Comparison of ENCODE assay signal across 9 cellular contexts in the genomic region with DNA sequence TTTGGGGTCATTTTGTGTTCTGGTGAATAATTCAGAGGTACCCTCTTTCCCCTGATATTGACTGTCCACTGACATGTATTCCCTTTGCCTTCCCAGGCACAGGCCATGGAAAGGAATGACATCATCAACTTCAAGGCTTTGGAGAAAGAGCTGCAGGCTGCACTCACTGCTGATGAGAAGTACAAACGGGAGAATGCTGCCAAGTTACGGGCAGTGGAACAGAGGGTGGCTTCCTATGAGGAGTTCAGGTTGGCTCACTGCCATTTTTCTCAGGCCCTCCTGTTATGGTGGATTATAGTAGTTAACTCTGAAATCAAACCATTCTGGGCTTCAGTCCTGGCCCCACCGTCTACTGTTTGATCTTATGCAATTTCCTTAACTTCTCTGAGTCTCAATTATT. TPM values are rescaled to one million over a fixed set of nuclear protein-coding genes. Genes with fewer than 3 reads are reported as not detected.
A peak's percentile ranks its signal among the peaks of the same experiment; 100 is the strongest.
DNase-seq lines count a peak whose midpoint lies in the region; ATAC-seq and TF ChIP-seq lines count a peak whose summit lies in the region.
"Had no signal": no experiment of that assay in that cellular context is flagged by ENCODE, and none has a peak within 500 bp of the region (broad histone marks: within the 10 kb centered on the region; RNA-seq: fewer than 3 reads in every experiment).

No MANE protein-coding gene starts in this region.

- H3K4me1 Mint-ChIP-seq in neural progenitor cell: peaks cover 22% of the 10 kb centered on the region

- H3K36me3 Mint-ChIP-seq in neural progenitor cell: no peaks in the 10 kb centered on the region

- H3K4me1 ChIP-seq in neural progenitor cell: no peaks in the 10 kb centered on the region
- peaks cover 13% of the 10 kb centered on the region for H3K4me1 ChIP-seq in colonic mucosa

- peaks cover 33% of the 10 kb centered on the region for H3K79me2 ChIP-seq in neural progenitor cell (ENCODE audit: low read depth)

- no peak overlapping the region for H3K27ac ChIP-seq in neural progenitor cell
- no peak overlapping the region for H3K27ac ChIP-seq in colonic mucosa

- peak; percentile 54 for DNase-seq in D341Med (ENCODE audit: low spot score)
- DNase-seq in NCI-H510A (lab: John Stamatoyannopoulos, UW): peak; percentile 57
- DNase-seq in cerebellum (ENCODE audit: low spot score): peak; percentile 59
- DNase-seq in neural progenitor cell (ENCODE audit: low spot score): no peak
- no peak for DNase-seq in colonic mucosa
- no peak for DNase-seq in SHP77 treated with DMSO at 0.1 percent for 48 hours (lab: John Stamatoyannopoulos, UW)

- H3F3A ChIP-seq in neural progenitor cell (ENCODE audit: low read depth): peaks cover 12% of the 10 kb centered on the region

- H3K27me3 Mint-ChIP-seq in neural progenitor cell (ENCODE audit: insufficient read depth, low read depth): no peaks in the 10 kb centered on the region

- no peaks in the 10 kb centered on the region for H3K9me3 Mint-ChIP-seq in neural progenitor cell

- no peaks in the 10 kb centered on the region for H3K9me3 ChIP-seq in neural progenitor cell (ENCODE audit: low read depth)
- no peaks in the 10 kb centered on the region for H3K9me3 ChIP-seq in colonic mucosa

- no peak for ATAC-seq in HG03378 (IDR thresholded peaks at IDR 0.05; ENCODE audit: unreplicated experiment)
- no peak for ATAC-seq in activated CD4-positive, CD25-positive, alpha-beta regulatory T cell treated with anti-CD3 and anti-CD28 coated beads, Interleukin-2, amount 50 U/mL, for 24 hours

- no peak overlapping the region for H2AFZ ChIP-seq in neural progenitor cell (replicated peaks)

- H4K20me1 ChIP-seq in neural progenitor cell (ENCODE audit: low read depth): peaks cover 6% of the 10 kb centered on the region

- intact Hi-C loops in colonic mucosa (cut with DNase I): no loop called here

- H3K36me3 ChIP-seq in neural progenitor cell (no peaks in the 10 kb centered on the region), colonic mucosa (no peaks in the 10 kb centered on the region)

- no peak overlapping the region for H3K27ac Mint-ChIP-seq in neural progenitor cell

- peak overlapping the region; percentile 96 for H3K4me3 Mint-ChIP-seq in neural progenitor cell

- no peak overlapping the region for H3K4me2 ChIP-seq in neural progenitor cell

- no peaks in the 10 kb centered on the region for H3K27me3 ChIP-seq in neural progenitor cell
- no peaks in the 10 kb centered on the region for H3K27me3 ChIP-seq in colonic mucosa

- H3K4me3 ChIP-seq in neural progenitor cell (no peak overlapping the region), colonic mucosa (no peak overlapping the region)

- no peak overlapping the region for H3K9ac ChIP-seq in neural progenitor cell
- H3K9ac ChIP-seq in colonic mucosa (ENCODE audit: low read depth in 2 of 2, low read length in 2 of 2): no peak overlapping the region

- TF ChIP-seq CTCF in neural progenitor cell (IDR thresholded peaks at IDR 0.05) (no peak), colonic mucosa (IDR thresholded peaks at IDR 0.05) (no peak)

RNA-seq across cellular contexts. Expression of a gene that starts 1.6 kb away (rescaled TPM):
- 86.7 TPM for total RNA-seq in cerebellum
- 114 and 185 TPM in 2 replicates for total RNA-seq in neural progenitor cell (ENCODE audit: low replicate concordance)
- total RNA-seq in colonic mucosa: 100 to 1,000 TPM in 1 of 2 donors, 10 to 100 TPM in 1; 74.8 to 109 TPM

RNA-seq across cellular contexts. Expression of a gene that starts 14.4 kb away (rescaled TPM):
- total RNA-seq in cerebellum (318 TPM), neural progenitor cell (ENCODE audit: low replicate concordance) (0.45 and 0.46 TPM in 2 replicates), colonic mucosa (under 1 TPM in 1 of 2 donors, not detected in 1; 0.20 TPM)
- total RNA-seq: T-helper 1 cell treated with Interleukin-12 subunit alpha and Interleukin-12 subunit beta and Interleukin-4 antibody, amounts not matched to agents 30 ng/mL and 1 ng/mL, for 36 hours had no signal

RNA-seq across cellular contexts. Expression of a gene that starts 46.7 kb away (rescaled TPM):
- total RNA-seq in cerebellum (2.5 TPM), neural progenitor cell (ENCODE audit: low replicate concordance) (15.1 and 46.0 TPM in 2 replicates), colonic mucosa (10 to 100 TPM in 1 of 2 donors, 1 to 10 TPM in 1; 5.7 to 45.5 TPM)

RNA-seq across cellular contexts. Expression of a gene that starts 53.2 kb away (rescaled TPM):
- total RNA-seq in cerebellum (1.5 TPM), neural progenitor cell (ENCODE audit: low replicate concordance) (not detected in 2 replicates), colonic mucosa (under 1 TPM in 1 of 2 donors, not detected in 1; 0.53 TPM)
- total RNA-seq: T-helper 1 cell treated with Interleukin-12 subunit alpha and Interleukin-12 subunit beta and Interleukin-4 antibody, amounts not matched to agents 30 ng/mL and 1 ng/mL, for 36 hours had no signal

Comparison
In these comparisons a context has a peak if more than half of its experiments do, and no peak if none do; other contexts are left out.
1. DNase-seq: peak in D341Med (single experiment), NCI-H510A (single experiment) and cerebellum (single experiment); none in neural progenitor cell (single experiment), colonic mucosa (single experiment) and SHP77 treated with DMSO at 0.1 percent for 48 hours (single experiment).
2. RNA of a gene that starts 14.4 kb away (total RNA-seq): 318 TPM in cerebellum (single experiment); 0.45 to 0.46 TPM in neural progenitor cell and 0.20 TPM in colonic mucosa; every median in the first group is over 100 times any median in the second.